Comparison of ENCODE assay signal across 8 cellular contexts in genomic region chr7:151342102-151342646, GRCh38. TPM values are rescaled to one million over a fixed set of nuclear protein-coding genes. Genes with fewer than 3 reads are reported as not detected.
DNase-seq lines count a peak whose midpoint lies in the region; ATAC-seq lines count a peak whose summit lies in the region.

No MANE protein-coding gene starts in this region.

- H3K9me3 Mint-ChIP-seq in activated naive CD4-positive, alpha-beta T cell treated with anti-CD3 and anti-CD28 coated beads for 36 hours: peaks cover 3% of the 10 kb centered on the region
- peaks cover 4 to 8% (median 5%) of the 10 kb centered on the region in 3 donors for H3K9me3 Mint-ChIP-seq in T-cell

- POLR2A ChIA-PET in T-cell (lab: Charles Lee): interaction anchor here in 1 of 2 donors (0.6 to 1.0 kb wide), 4 partner anchors 10 to 161 kb away, joined by 3 read pairs; no protein-coding TSS in a partner anchor

- CTCF ChIA-PET in activated naive CD4-positive, alpha-beta T cell treated with anti-CD3 and anti-CD28 coated beads for 36 hours (lab: Charles Lee): interaction anchor here (0.9 to 4.3 kb wide), 5 partner anchors 9 to 32 kb away, joined by 4 to 26 read pairs (median 7); no protein-coding TSS in a partner anchor
- CTCF ChIA-PET in T-cell (lab: Charles Lee): interaction anchor here (0.5 to 2.2 kb wide), 7 partner anchors 8 to 109 kb away, joined by 3 to 13 read pairs (median 7); no protein-coding TSS in a partner anchor

- H3K4me1 Mint-ChIP-seq in activated naive CD4-positive, alpha-beta T cell treated with anti-CD3 and anti-CD28 coated beads for 36 hours (ENCODE audit: low read depth): peaks cover 48% of the 10 kb centered on the region
- peaks cover 26 to 41% (median 38%) of the 10 kb centered on the region in 3 donors for H3K4me1 Mint-ChIP-seq in T-cell

- intact Hi-C loops in activated naive CD4-positive, alpha-beta T cell treated with anti-CD3 and anti-CD28 coated beads for 36 hours (cut with micrococcal nuclease): loop anchor here (1.0 to 10.0 kb wide), 4 partner anchors 8 to 727 kb away; partner anchors contain the start of gene ABCF2
- intact Hi-C loops in sciatic nerve (cut with DNase I): loop anchor here (10.0 kb wide), 1 partner anchor 617 kb away; no protein-coding TSS in a partner anchor

- peak overlapping the region; percentile 82 for H3K27ac Mint-ChIP-seq in activated naive CD4-positive, alpha-beta T cell treated with anti-CD3 and anti-CD28 coated beads for 36 hours
- H3K27ac Mint-ChIP-seq in T-cell: peak overlapping the region; percentile 83 to 88

- DNase-seq in activated naive CD4-positive, alpha-beta T cell treated with anti-CD3 and anti-CD28 coated beads for 36 hours: no peak
- DNase-seq in activated naive CD4-positive, alpha-beta T cell treated with Interleukin-2 at 50 U/mL for 16 hours: no peak
- DNase-seq in T-cell (no peak), germinal center (ENCODE audit: low spot score) (peak; percentile 45), sciatic nerve (ENCODE audit: low spot score) (no peak), NCI-H2081 (lab: John Stamatoyannopoulos, UW) (no peak)

- peak overlapping the region; percentile 70 to 92 (median 82) for H3K4me3 ChIP-seq in skin epidermis

- H3K27ac ChIP-seq in skin epidermis: peak overlapping the region; percentile 38 to 92 (median 81)

- no peaks in the 10 kb centered on the region for H3K27me3 Mint-ChIP-seq in activated naive CD4-positive, alpha-beta T cell treated with anti-CD3 and anti-CD28 coated beads for 36 hours (ENCODE audit: low read depth)
- H3K27me3 Mint-ChIP-seq in T-cell: no peaks in the 10 kb centered on the region

- ATAC-seq in HG03025 (IDR thresholded peaks at IDR 0.05; ENCODE audit: low FRiP score, unreplicated experiment) (peak; percentile 45), T-cell (replicated peaks in 1 of 4) (peak in 1 of 4 experiments; percentile 41), sciatic nerve (no peak)

- peaks cover 7% of the 10 kb centered on the region for H3K36me3 Mint-ChIP-seq in activated naive CD4-positive, alpha-beta T cell treated with anti-CD3 and anti-CD28 coated beads for 36 hours (ENCODE audit: low read depth)
- H3K36me3 Mint-ChIP-seq in T-cell: peaks cover 15% of the 10 kb centered on the region

- peak overlapping the region; percentile 75 for H3K4me3 Mint-ChIP-seq in activated naive CD4-positive, alpha-beta T cell treated with anti-CD3 and anti-CD28 coated beads for 36 hours
- H3K4me3 Mint-ChIP-seq in T-cell: peak overlapping the region; percentile 82 to 90 (median 85)

RNA-seq across cellular contexts. Expression of gene NUB1, which starts 0.6 kb away (rescaled TPM):
- 10 to 100 TPM; 46.6 to 50.3 TPM for total RNA-seq in activated naive CD4-positive, alpha-beta T cell treated with anti-CD3 and anti-CD28 coated beads for 36 hours
- total RNA-seq in T-cell: 10 to 100 TPM; 77.4 to 98.9 (median 87.7) TPM
- 48.5 TPM for total RNA-seq in sciatic nerve
